ENCODE assay signal across 8 cellular contexts in genomic region chr3:13655074-13655913, GRCh38.
A peak's percentile ranks its signal among the peaks of the same experiment; 100 is the strongest.
DNase-seq lines count a peak whose midpoint lies in the region; ATAC-seq, FAIRE-seq and TF ChIP-seq lines count a peak whose summit lies in the region.

No MANE protein-coding gene starts in this region.

- H3K79me2 ChIP-seq in K562 (ENCODE audit: control insufficient read depth, insufficient read depth, low read length) = no peaks in the 10 kb centered on the region

- POLR2A ChIA-PET in K562 (lab: Yijun Ruan, JAX) = interaction anchor here (0.6 to 1.6 kb wide), 8 partner anchors 13 to 1265 kb away, joined by 3 to 4 read pairs (median 3); no protein-coding TSS in a partner anchor

- peak overlapping the region; percentile 42 for H2AFZ ChIP-seq in K562 (ENCODE audit: low read depth, low read length)

- H3K27ac ChIP-seq in K562 (ENCODE audit: extremely low read depth, low read depth, low read length) (no peak overlapping the region), thymus (ENCODE audit: low read depth) (no peak overlapping the region)

- TF ChIP-seq POLR2A in K562 (conservative IDR thresholded peaks at IDR 0.05) = no peak

- FAIRE-seq in K562 (lab: Jason Lieb, UNC) = no peak

- DNase-seq in EH (ENCODE audit: low read depth) (peak; percentile 50), NCI-H1092 (lab: John Stamatoyannopoulos, UW) (peak; percentile 15), K562 (ENCODE audit: extremely low read depth in 1 of 4, low spot score in 3 of 4) (peak; percentile 71 to 92 (median 88)), islet precursor cell (peak; percentile 80), DMS79 (lab: John Stamatoyannopoulos, UW) (no peak)

- 7% methylated on average over 37 of the region's 70 CpGs for WGBS in K562 (ENCODE audit: insufficient coverage, low coverage, missing lambda C conversion rate)
- 9% methylated on average over 69 of the region's 70 CpGs for WGBS in thymus

- H3K4me1 ChIP-seq in K562 (replicated peaks in 1 of 2; ENCODE audit: control insufficient read depth in 2 of 2, insufficient read depth in 2 of 2, low read length in 2 of 2) (peaks cover 19 to 42% of the 10 kb centered on the region in 2 experiments; a peak in 4 of 5 replicates), thymus (ENCODE audit: control insufficient read depth, insufficient read depth, low read length) (peaks cover 10% of the 10 kb centered on the region)

- no peaks in the 10 kb centered on the region for H3K9me3 ChIP-seq in K562 (replicated peaks; ENCODE audit: control insufficient read depth, insufficient read depth, low read depth, low read length)
- no peaks in the 10 kb centered on the region for H3K9me3 ChIP-seq in thymus (ENCODE audit: control insufficient read depth)

- H3K4me3 ChIP-seq in K562 (0 out of 2 replicates have a peak overlapping the region, but pooled peaks have one; percentile 15), thymus (ENCODE audit: low read length) (peak overlapping the region; percentile 15)

- H3K4me2 ChIP-seq in K562 (ENCODE audit: insufficient read depth, low read length) = peak overlapping the region; percentile 51

- BruUV-seq in K562 (replicated peaks; lab: Mats Ljungman, UMichigan) = no TSS peak

- H3K9me1 ChIP-seq in K562 (ENCODE audit: control insufficient read depth, insufficient read depth, low read length) = peaks cover 5% of the 10 kb centered on the region

- TF ChIP-seq RAD21 in K562 (CRISPR knock-in tag; conservative IDR thresholded peaks at IDR 0.05 in 1 of 2, IDR thresholded peaks at IDR 0.05 in 1 of 2) = peak; percentile 41 to 66

- CTCF ChIA-PET in K562 (lab: Yijun Ruan, JAX; ENCODE audit: low intra/inter-chr PET ratio) = interaction anchor here (0.5 to 2.3 kb wide), 7 partner anchors 159 to 1265 kb away, joined by 3 to 13 read pairs (median 4); no protein-coding TSS in a partner anchor

- peak overlapping the region; percentile 34 to 82; a peak in 3 of 4 replicates for H3K9ac ChIP-seq in K562 (ENCODE audit: insufficient read depth in 1 of 2, low read depth in 2 of 2, low read length in 2 of 2)

- peak; percentile 59 to 81 (median 63) for TF ChIP-seq CTCF in K562 (IDR thresholded peaks at IDR 0.05 in 2 of 3, conservative IDR thresholded peaks at IDR 0.05 in 1 of 3; ENCODE audit: insufficient read depth in 2 of 3, low read depth in 1 of 3, low read length in 3 of 3)

- in situ Hi-C loops in K562 (cut with MboI) = loop anchor here (25.0 kb wide), 1 partner anchor 1257 kb away; no protein-coding TSS in a partner anchor

- intact Hi-C loops in K562 (cut with micrococcal nuclease) = loop anchor here (10.0 kb wide), 2 partner anchors 370 to 470 kb away; partner anchors contain the start of genes CHCHD4 and TMEM43

- H3K36me3 ChIP-seq in K562 (ENCODE audit: control insufficient read depth, insufficient read depth, low read length) (no peaks in the 10 kb centered on the region), thymus (ENCODE audit: control insufficient read depth, insufficient read depth) (no peaks in the 10 kb centered on the region)

- TF ChIP-seq EP300 in K562 (IDR thresholded peaks at IDR 0.05; ENCODE audit: low read length) = no peak

- H3K27me3 ChIP-seq in K562 (ENCODE audit: control insufficient read depth in 2 of 2, insufficient read depth in 2 of 2, low read length in 2 of 2) (peaks cover 2 to 36% of the 10 kb centered on the region in 2 experiments; a peak in 3 of 5 replicates), thymus (ENCODE audit: control insufficient read depth, insufficient read depth) (peaks cover 9% of the 10 kb centered on the region)

- peaks cover 12% of the 10 kb centered on the region for H4K20me1 ChIP-seq in K562 (replicated peaks; ENCODE audit: control insufficient read depth, insufficient read depth, low read length)

- ATAC-seq in K562 (peak; percentile 72), GM21367 (IDR thresholded peaks at IDR 0.05; ENCODE audit: unreplicated experiment) (no peak), HG02884 (IDR thresholded peaks at IDR 0.05; ENCODE audit: unreplicated experiment) (no peak)

TF ChIP-seq in K562, 482 proteins besides CTCF, POLR2A, EP300 and RAD21 (continues in another document):
- TF ChIP-seq CHD2 (IDR thresholded peaks at IDR 0.05; ENCODE audit: low read depth, low read length) = no peak
- TF ChIP-seq HMBOX1 (IDR thresholded peaks at IDR 0.05) = no peak
- peak; percentile 38; the same call in 1 of the 2 replicates for TF ChIP-seq STAG1 (CRISPR knock-in tag; IDR thresholded peaks at IDR 0.05; ENCODE audit: borderline replicate concordance)
- TF ChIP-seq ZNF23 (CRISPR knock-in tag; IDR thresholded peaks at IDR 0.05) = no peak
- peak; percentile 67; the same call in 1 of the 2 replicates for TF ChIP-seq SMAD4 (CRISPR knock-in tag; conservative IDR thresholded peaks at IDR 0.05)
- TF ChIP-seq ZBTB49 (CRISPR knock-in tag; IDR thresholded peaks at IDR 0.05; ENCODE audit: borderline replicate concordance) = no peak
- TF ChIP-seq ZNF146 (CRISPR knock-in tag; IDR thresholded peaks at IDR 0.05; ENCODE audit: unreplicated experiment) = no peak
- TF ChIP-seq REST (CRISPR knock-in tag; IDR thresholded peaks at IDR 0.05; ENCODE audit: low read depth) = 0 out of 2 replicates have a peak, but pooled peaks have one; percentile 53
- TF ChIP-seq RUNX1 (IDR thresholded peaks at IDR 0.05; ENCODE audit: low read depth) = no peak
- TF ChIP-seq ZHX1 (conservative IDR thresholded peaks at IDR 0.05; ENCODE audit: low read length) = no peak
- peak; percentile 26; the same call in 1 of the 2 replicates for TF ChIP-seq ERF (CRISPR knock-in tag; IDR thresholded peaks at IDR 0.05)
